In genomic region chr12:104456417-104456949, GRCh38 we compare ENCODE assay signal across 1 cellular context.
TF ChIP-seq lines count a peak whose summit lies in the region.

CHST11 (plus strand) TSS chr12:104456948.

TF ChIP-seq in GM12878, 131 proteins besides CTCF, POLR2A, EP300 and RAD21 (continued from another document and continues in another):
- TF ChIP-seq ELK1 (IDR thresholded peaks at IDR 0.05; ENCODE audit: low read depth, low read length), result no peak
- TF ChIP-seq SUZ12 (IDR thresholded peaks at IDR 0.05; ENCODE audit: unreplicated experiment), result no peak
- TF ChIP-seq ZNF274 (IDR thresholded peaks at IDR 0.05; ENCODE audit: insufficient read depth, insufficient read length), result no peak
- TF ChIP-seq BRCA1 (IDR thresholded peaks at IDR 0.05; ENCODE audit: low read depth, low read length), result no peak
- no peak for TF ChIP-seq RCOR1 (conservative IDR thresholded peaks at IDR 0.05; ENCODE audit: low read depth, low read length)
- TF ChIP-seq CBX3 (IDR thresholded peaks at IDR 0.05; ENCODE audit: borderline replicate concordance, low read depth), result no peak
- no peak for TF ChIP-seq SMAD1 (IDR thresholded peaks at IDR 0.05; ENCODE audit: low read depth, partially characterized antibody)
- TF ChIP-seq KAT2A (conservative IDR thresholded peaks at IDR 0.05; ENCODE audit: control insufficient read depth, low read depth, low read length), result no peak
- no peak for TF ChIP-seq CREM (IDR thresholded peaks at IDR 0.05; ENCODE audit: low read depth)
- peak; percentile 68; the same call in 1 of the 2 replicates for TF ChIP-seq ZSCAN29 (IDR thresholded peaks at IDR 0.05)
- peak; percentile 17; the same call in 1 of the 2 replicates for TF ChIP-seq SMC3 (IDR thresholded peaks at IDR 0.05; ENCODE audit: borderline replicate concordance, low read length)
- TF ChIP-seq TARDBP (IDR thresholded peaks at IDR 0.05; ENCODE audit: borderline replicate concordance), result peak; percentile 38; the same call in 1 of the 2 replicates
- TF ChIP-seq RFX5 (IDR thresholded peaks at IDR 0.05; ENCODE audit: low read depth, low read length), result no peak
- no peak for TF ChIP-seq LARP7 (IDR thresholded peaks at IDR 0.05)
- 0 out of 2 replicates have a peak, but pooled peaks have one; percentile 32 for TF ChIP-seq CBX5 (IDR thresholded peaks at IDR 0.05; ENCODE audit: low read depth)
- TF ChIP-seq HSF1 (IDR thresholded peaks at IDR 0.05; ENCODE audit: low read depth, low read length), result 0 out of 2 replicates have a peak, but pooled peaks have one; percentile 18
- TF ChIP-seq HCFC1 (IDR thresholded peaks at IDR 0.05; ENCODE audit: low read length), result no peak
- TF ChIP-seq SPI1 (IDR thresholded peaks at IDR 0.05; ENCODE audit: borderline replicate concordance, insufficient read depth, low read depth, low read length), result no peak; the same call in 1 of the 2 replicates
- peak; percentile 76 for TF ChIP-seq RUNX3 (IDR thresholded peaks at IDR 0.05; ENCODE audit: low read length)
- TF ChIP-seq BHLHE40 (IDR thresholded peaks at IDR 0.05; ENCODE audit: borderline replicate concordance in 1 of 2, low read depth in 2 of 2, low read length in 1 of 2), result peak; percentile 70 to 86
- TF ChIP-seq YY1 (IDR thresholded peaks at IDR 0.05; ENCODE audit: low read depth, low read length), result peak; percentile 59
- TF ChIP-seq POLR2AphosphoS5 (IDR thresholded peaks at IDR 0.05; ENCODE audit: low read length), result no peak
- 0 out of 2 replicates have a peak, but pooled peaks have one; percentile 27 for TF ChIP-seq NFIC (IDR thresholded peaks at IDR 0.05; ENCODE audit: low read depth, low read length)
- peak; percentile 57; the same call in 1 of the 2 replicates for TF ChIP-seq CREB1 (IDR thresholded peaks at IDR 0.05; ENCODE audit: low read depth)
- TF ChIP-seq DPF2 (IDR thresholded peaks at IDR 0.05), result no peak
- peak; percentile 94 for TF ChIP-seq TCF3 (IDR thresholded peaks at IDR 0.05; ENCODE audit: borderline replicate concordance, insufficient read depth, low read depth, low read length)
- TF ChIP-seq ZNF217 (IDR thresholded peaks at IDR 0.05), result no peak
- TF ChIP-seq RELB (IDR thresholded peaks at IDR 0.05; ENCODE audit: low read depth), result peak; percentile 85
- no peak; the same call in 1 of the 2 replicates for TF ChIP-seq PML (IDR thresholded peaks at IDR 0.05; ENCODE audit: low read length)
- TF ChIP-seq IRF4 (IDR thresholded peaks at IDR 0.05; ENCODE audit: low read depth, low read length), result no peak
- no peak; the same call in 1 of the 2 replicates for TF ChIP-seq SREBF1 (IDR thresholded peaks at IDR 0.05; ENCODE audit: low read length)
- no peak for TF ChIP-seq PAX8 (IDR thresholded peaks at IDR 0.05)
- TF ChIP-seq E4F1 (IDR thresholded peaks at IDR 0.05; ENCODE audit: borderline replicate concordance, partially characterized antibody), result peak; percentile 46
- no peak for TF ChIP-seq NFXL1 (IDR thresholded peaks at IDR 0.05; ENCODE audit: borderline replicate concordance)
- no peak for TF ChIP-seq HDAC6 (IDR thresholded peaks at IDR 0.05; ENCODE audit: unreplicated experiment)
- no peak for TF ChIP-seq ATF3 (IDR thresholded peaks at IDR 0.05; ENCODE audit: borderline replicate concordance, extremely low read depth, low read depth, low read length)
- TF ChIP-seq ZNF622 (IDR thresholded peaks at IDR 0.05), result no peak
- peak; percentile 26 to 46; a peak in 2 of 4 replicates for TF ChIP-seq IKZF2 (IDR thresholded peaks at IDR 0.05)
- no peak for TF ChIP-seq GABPA (IDR thresholded peaks at IDR 0.05; ENCODE audit: low read depth)
- no peak for TF ChIP-seq ZBTB40 (IDR thresholded peaks at IDR 0.05; ENCODE audit: borderline replicate concordance)
- no peak for TF ChIP-seq MYC (IDR thresholded peaks at IDR 0.05; ENCODE audit: insufficient read depth, insufficient read length, insufficient replicate concordance, low read length, severe bottlenecking)
- TF ChIP-seq SIN3A (IDR thresholded peaks at IDR 0.05; ENCODE audit: low read depth, low read length), result peak; percentile 94
- no peak for TF ChIP-seq RAD51 (IDR thresholded peaks at IDR 0.05)
- peak; percentile 93; the same call in 1 of the 2 replicates for TF ChIP-seq CHD1 (IDR thresholded peaks at IDR 0.05; ENCODE audit: low read depth, low read length)
- TF ChIP-seq POLR2AphosphoS2 (IDR thresholded peaks at IDR 0.05; ENCODE audit: low read depth, low read length), result no peak
- TF ChIP-seq ZZZ3 (IDR thresholded peaks at IDR 0.05; ENCODE audit: control insufficient read depth, insufficient read length, low read depth), result no peak
- no peak for TF ChIP-seq PAX5 (IDR thresholded peaks at IDR 0.05; ENCODE audit: borderline replicate concordance, low read depth, low read length)
- TF ChIP-seq SUPT20H (IDR thresholded peaks at IDR 0.05; ENCODE audit: borderline replicate concordance, control insufficient read depth, low read depth, low read length), result no peak
- TF ChIP-seq POU2F2 (IDR thresholded peaks at IDR 0.05; ENCODE audit: borderline replicate concordance, low read depth, low read length), result no peak; the same call in 2 of the 3 replicates
- TF ChIP-seq FOS (IDR thresholded peaks at IDR 0.05; ENCODE audit: borderline replicate concordance, extremely low read depth, insufficient read length), result no peak
- TF ChIP-seq ASH2L (IDR thresholded peaks at IDR 0.05; ENCODE audit: borderline replicate concordance, low read depth), result no peak
- TF ChIP-seq ZNF384 (IDR thresholded peaks at IDR 0.05; ENCODE audit: borderline replicate concordance, low read depth, low read length), result peak; percentile 37; the same call in 1 of the 2 replicates
- no peak; the same call in 1 of the 2 replicates for TF ChIP-seq MAX (IDR thresholded peaks at IDR 0.05; ENCODE audit: low read depth, low read length)
- no peak for TF ChIP-seq NR2C2 (IDR thresholded peaks at IDR 0.05; ENCODE audit: borderline replicate concordance, control insufficient read depth, insufficient read length, low read depth)
- no peak for TF ChIP-seq MEF2A (IDR thresholded peaks at IDR 0.05; ENCODE audit: insufficient read depth, low read depth, low read length)
- no peak for TF ChIP-seq SIX5 (IDR thresholded peaks at IDR 0.05; ENCODE audit: low read depth, low read length, severe bottlenecking)
- TF ChIP-seq NBN (IDR thresholded peaks at IDR 0.05), result no peak; the same call in 1 of the 2 replicates
- peak in 1 of 2 experiments; percentile 38; a peak in 1 of 4 replicates for TF ChIP-seq ETV6 (conservative IDR thresholded peaks at IDR 0.05 in 1 of 2, IDR thresholded peaks at IDR 0.05 in 1 of 2; ENCODE audit: borderline replicate concordance in 1 of 2, low read depth in 1 of 2)
- no peak for TF ChIP-seq NRF1 (conservative IDR thresholded peaks at IDR 0.05; ENCODE audit: low read depth, low read length)
- TF ChIP-seq SRF (IDR thresholded peaks at IDR 0.05; ENCODE audit: low read depth in 2 of 2, low read length in 2 of 2), result no peak
- TF ChIP-seq SREBF2 (IDR thresholded peaks at IDR 0.05; ENCODE audit: low read length), result no peak
- no peak; the same call in 1 of the 2 replicates for TF ChIP-seq IKZF1 (conservative IDR thresholded peaks at IDR 0.05)
- TF ChIP-seq IRF3 (IDR thresholded peaks at IDR 0.05), result no peak
